ENCODE assay signal across 1 cellular context in genomic region chr1:109116286-109116685, GRCh38.
TF ChIP-seq lines count a peak whose summit lies in the region.

No MANE protein-coding gene starts in this region.

TF ChIP-seq in neural cell, 6 proteins besides CTCF, POLR2A, EP300 and RAD21 (continued from another document):
- no peak for TF ChIP-seq REST (IDR thresholded peaks at IDR 0.05; ENCODE audit: borderline replicate concordance)
- no peak for TF ChIP-seq SMC3 (conservative IDR thresholded peaks at IDR 0.05; ENCODE audit: poor library complexity)
- TF ChIP-seq EZH2 (IDR thresholded peaks at IDR 0.05; ENCODE audit: borderline replicate concordance, insufficient read depth, low read length, poor library complexity, severe bottlenecking): no peak
- TF ChIP-seq TAF1 (IDR thresholded peaks at IDR 0.05; ENCODE audit: low read depth): no peak
- TF ChIP-seq POLR2AphosphoS5 (IDR thresholded peaks at IDR 0.05): no peak
